27 cellular contexts compared by ENCODE assay signal in the genomic region with DNA sequence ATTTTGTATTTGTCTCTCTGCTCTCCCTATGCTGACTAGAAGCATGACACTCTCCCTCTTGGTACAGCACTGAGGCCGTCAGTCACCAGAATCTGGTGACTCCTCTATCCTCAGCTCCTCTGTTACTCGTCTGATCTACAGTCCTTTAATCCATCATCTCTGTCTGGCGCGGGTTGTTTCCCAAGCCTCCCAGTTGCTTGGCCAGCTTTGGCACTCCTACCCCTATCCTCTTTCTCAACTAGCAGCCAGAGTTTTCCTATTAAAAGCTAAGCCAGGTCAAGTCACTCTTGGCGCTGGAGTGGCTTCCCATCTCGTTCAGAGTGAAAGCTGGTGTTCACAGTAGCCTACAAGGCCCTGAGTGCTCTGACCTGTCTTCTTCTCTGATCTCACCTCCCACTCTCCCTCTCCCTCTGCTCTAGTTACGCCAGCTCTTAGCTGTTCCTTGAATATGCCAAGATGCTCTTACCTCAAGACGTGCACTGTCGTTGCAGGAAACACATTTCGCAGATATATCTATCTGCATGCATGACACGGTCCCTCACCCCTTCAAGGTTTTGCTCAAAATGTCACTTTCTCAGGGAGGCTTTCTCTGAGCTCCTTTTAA. TPM values are rescaled to one million over a fixed set of nuclear protein-coding genes. Genes with fewer than 3 reads are reported as not detected.
A peak's percentile ranks its signal among the peaks of the same experiment; 100 is the strongest.
DNase-seq lines count a peak whose midpoint lies in the region; ATAC-seq and TF ChIP-seq lines count a peak whose summit lies in the region.
"Had no signal": no experiment of that assay in that cellular context is flagged by ENCODE, and none has a peak within 500 bp of the region (broad histone marks: within the 10 kb centered on the region; RNA-seq: fewer than 3 reads in every experiment).

No MANE protein-coding gene starts in this region.

- H3K4me3 Mint-ChIP-seq in activated T-cell treated with anti-CD3 and anti-CD28 coated beads, Interleukin-2, amount 50 U/mL, for 24 hours = no peak overlapping the region
- H3K4me3 Mint-ChIP-seq in activated T-cell treated with anti-CD3 and anti-CD28 coated beads, Interleukin-2, amount 50 U/mL, for 4 hours = no peak overlapping the region
- peak overlapping the region in 1 of 3 donors; percentile 62 for H3K4me3 Mint-ChIP-seq in T-cell
- H3K4me3 Mint-ChIP-seq in stimulated activated naive CD8-positive, alpha-beta T cell treated with anti-CD3 and anti-CD28 coated beads, Interleukin-15, amount 100 ng/mL, for 72 hours = peak overlapping the region in 1 of 2 donors; percentile 29
- no peak overlapping the region for H3K4me3 Mint-ChIP-seq in progenitor cell of endocrine pancreas (ENCODE audit: low read depth)
- H3K4me3 Mint-ChIP-seq: H9 had no signal

- H3K9me3 ChIP-seq in gastroesophageal sphincter = no peaks in the 10 kb centered on the region
- H3K9me3 ChIP-seq: left lung, Peyer's patch, right atrium auricular region, tibial nerve had no signal

- H3K4me1 Mint-ChIP-seq in activated T-cell treated with anti-CD3 and anti-CD28 coated beads, Interleukin-2, amount 50 U/mL, for 24 hours (ENCODE audit: low read depth) = peaks cover 28% of the 10 kb centered on the region
- H3K4me1 Mint-ChIP-seq in activated T-cell treated with anti-CD3 and anti-CD28 coated beads, Interleukin-2, amount 50 U/mL, for 4 hours (ENCODE audit: low read depth) = peaks cover 32% of the 10 kb centered on the region
- H3K4me1 Mint-ChIP-seq in T-cell (peaks cover 43 to 61% (median 46%) of the 10 kb centered on the region in 3 donors), progenitor cell of endocrine pancreas (ENCODE audit: low read depth) (no peaks in the 10 kb centered on the region)
- peaks cover 28% of the 10 kb centered on the region for H3K4me1 Mint-ChIP-seq in stimulated activated naive CD8-positive, alpha-beta T cell treated with anti-CD3 and anti-CD28 coated beads, Interleukin-15, amount 100 ng/mL, for 72 hours
- H3K4me1 Mint-ChIP-seq: H9 had no signal

- TF ChIP-seq EP300 in gastroesophageal sphincter (IDR thresholded peaks at IDR 0.05) = no peak

- POLR2A ChIA-PET in T-cell (lab: Charles Lee) = interaction anchor here (0.6 to 1.0 kb wide), 3 partner anchors 40 to 93 kb away, joined by 3 to 9 read pairs (median 3); no protein-coding TSS in a partner anchor
- POLR2A ChIA-PET in GM10248 (lab: Yijun Ruan, JAX) = no interaction called here

- no peaks in the 10 kb centered on the region for H3K36me3 Mint-ChIP-seq in activated T-cell treated with anti-CD3 and anti-CD28 coated beads, Interleukin-2, amount 50 U/mL, for 24 hours (ENCODE audit: low read depth)
- peaks cover 4% of the 10 kb centered on the region for H3K36me3 Mint-ChIP-seq in activated T-cell treated with anti-CD3 and anti-CD28 coated beads, Interleukin-2, amount 50 U/mL, for 4 hours (ENCODE audit: insufficient read depth)
- H3K36me3 Mint-ChIP-seq in T-cell (peaks cover 2% of the 10 kb centered on the region), progenitor cell of endocrine pancreas (ENCODE audit: insufficient read depth) (no peaks in the 10 kb centered on the region)
- H3K36me3 Mint-ChIP-seq: natural killer cell had no signal

- ATAC-seq in activated T-cell treated with anti-CD3 and anti-CD28 coated beads, Interleukin-2, amount 50 U/mL, for 4 hours = no peak
- ATAC-seq in T-cell (replicated peaks in 1 of 4) = peak in 2 of 4 experiments; percentile 29 to 47
- ATAC-seq in gastroesophageal sphincter = peak; percentile 45
- ATAC-seq in stimulated activated naive CD8-positive, alpha-beta T cell treated with anti-CD3 and anti-CD28 coated beads, Interleukin-15, amount 100 ng/mL, for 72 hours = peak; percentile 31
- ATAC-seq in HG03520 (IDR thresholded peaks at IDR 0.05; ENCODE audit: unreplicated experiment) = no peak
- ATAC-seq: activated T-cell treated with anti-CD3 and anti-CD28 coated beads, Interleukin-2, amount 50 U/mL, for 72 hours; foreskin keratinocyte; GM12878; left lung; natural killer cell had no signal

- no peak for DNase-seq in activated T-cell treated with anti-CD3 and anti-CD28 coated beads, Interleukin-2, amount 50 U/mL, for 24 hours
- DNase-seq in activated T-cell treated with anti-CD3 and anti-CD28 coated beads, Interleukin-2, amount 50 U/mL, for 4 hours = no peak
- DNase-seq in T-cell = peak in 1 of 34 experiments; percentile 13
- no peak for DNase-seq in stimulated activated naive CD8-positive, alpha-beta T cell treated with anti-CD3 and anti-CD28 coated beads, Interleukin-15, amount 100 ng/mL, for 72 hours
- DNase-seq in progenitor cell of endocrine pancreas (ENCODE audit: low spot score, unreplicated experiment) = no peak
- no peak for DNase-seq in GM10248 (ENCODE audit: extremely low spot score)
- DNase-seq: activated CD4-positive, CD25-positive, alpha-beta regulatory T cell treated with anti-CD3 and anti-CD28 coated beads, Interleukin-2, amount 50 U/mL, for 72 hours; activated T-cell treated with anti-CD3 and anti-CD28 coated beads, Interleukin-2, amount 50 U/mL, for 72 hours; effector CD4-positive, alpha-beta T cell; foreskin keratinocyte; H9; hypothalamus; Karpas-422; left lung; natural killer cell; NCI-H510A treated with DMSO at 0.1 percent for 48 hours; NK-92 treated with Interleukin-12 subunit alpha and Interleukin-12 subunit beta, amount 100 ng/mL, for 24 hours; Peyer's patch; SIG-M5; stimulated activated CD4-positive, alpha-beta T cell treated with anti-CD3 and anti-CD28 coated beads, Interleukin-12 subunit alpha, Interleukin-12 subunit beta, amount 100 ng/mL, for 4 hours; stimulated activated naive CD4-positive, alpha-beta T cell treated with Interleukin-2 at 50 U/mL for 16 hours; SW 1271 had no signal

- peak overlapping the region in 1 of 4 donors; percentile 18 for H3K27ac ChIP-seq in gastroesophageal sphincter
- H3K27ac ChIP-seq: foreskin keratinocyte, left lung, Peyer's patch, right atrium auricular region, tibial nerve had no signal

- H3K27me3 Mint-ChIP-seq in activated T-cell treated with anti-CD3 and anti-CD28 coated beads, Interleukin-2, amount 50 U/mL, for 24 hours = no peaks in the 10 kb centered on the region
- H3K27me3 Mint-ChIP-seq in activated T-cell treated with anti-CD3 and anti-CD28 coated beads, Interleukin-2, amount 50 U/mL, for 4 hours (ENCODE audit: low read depth) = no peaks in the 10 kb centered on the region
- H3K27me3 Mint-ChIP-seq in T-cell (no peaks in the 10 kb centered on the region), progenitor cell of endocrine pancreas (no peaks in the 10 kb centered on the region)
- no peaks in the 10 kb centered on the region for H3K27me3 Mint-ChIP-seq in stimulated activated naive CD8-positive, alpha-beta T cell treated with anti-CD3 and anti-CD28 coated beads, Interleukin-15, amount 100 ng/mL, for 72 hours

- TF ChIP-seq CTCF in gastroesophageal sphincter (IDR thresholded peaks at IDR 0.05) = no peak
- TF ChIP-seq CTCF in progenitor cell of endocrine pancreas (IDR thresholded peaks at IDR 0.05; ENCODE audit: unreplicated experiment) = no peak
- TF ChIP-seq CTCF in GM10248 (IDR thresholded peaks at IDR 0.05; ENCODE audit: control extremely low read depth, extremely low read depth, low read depth, missing control alignments) = no peak

- H3K27ac Mint-ChIP-seq in activated T-cell treated with anti-CD3 and anti-CD28 coated beads, Interleukin-2, amount 50 U/mL, for 24 hours = peak overlapping the region; percentile 22
- peak overlapping the region; percentile 85 to 90 for H3K27ac Mint-ChIP-seq in T-cell
- H3K27ac Mint-ChIP-seq in stimulated activated naive CD8-positive, alpha-beta T cell treated with anti-CD3 and anti-CD28 coated beads, Interleukin-15, amount 100 ng/mL, for 72 hours = peak overlapping the region in 1 of 2 donors; percentile 0
- no peak overlapping the region for H3K27ac Mint-ChIP-seq in progenitor cell of endocrine pancreas
- H3K27ac Mint-ChIP-seq: activated T-cell treated with anti-CD3 and anti-CD28 coated beads, Interleukin-2, amount 50 U/mL, for 72 hours; H9 had no signal

- H3K36me3 ChIP-seq in gastroesophageal sphincter = no peaks in the 10 kb centered on the region
- H3K36me3 ChIP-seq: left lung, Peyer's patch, right atrium auricular region, tibial nerve had no signal

- H3K27me3 ChIP-seq in gastroesophageal sphincter = no peaks in the 10 kb centered on the region
- H3K27me3 ChIP-seq: foreskin keratinocyte, left lung, Peyer's patch, right atrium auricular region, tibial nerve had no signal

- peaks cover 0 to 29% (median 0%) of the 10 kb centered on the region in 3 donors for H3K4me1 ChIP-seq in gastroesophageal sphincter
- H3K4me1 ChIP-seq: foreskin keratinocyte, left lung, Peyer's patch had no signal

- WGBS in gastroesophageal sphincter (ENCODE audit: low coverage in 1 of 2), 2 donors = 55 to 83% methylated on average over 10 to 11 of the region's 11 CpGs

- CTCF ChIA-PET in T-cell (lab: Charles Lee) = interaction anchor here in 1 of 2 donors (0.6 to 0.7 kb wide), 3 partner anchors 36 to 144 kb away, joined by 3 to 6 read pairs (median 5); no protein-coding TSS in a partner anchor
- CTCF ChIA-PET in GM10248 (lab: Yijun Ruan, JAX) = interaction anchor here (0.8 to 2.9 kb wide), 4 partner anchors 9 to 21 kb away, joined by 3 to 11 read pairs (median 4); no protein-coding TSS in a partner anchor

- TF ChIP-seq POLR2A in gastroesophageal sphincter (IDR thresholded peaks at IDR 0.05) = no peak

- H3K9me3 Mint-ChIP-seq in activated T-cell treated with anti-CD3 and anti-CD28 coated beads, Interleukin-2, amount 50 U/mL, for 24 hours = no peaks in the 10 kb centered on the region
- no peaks in the 10 kb centered on the region for H3K9me3 Mint-ChIP-seq in activated T-cell treated with anti-CD3 and anti-CD28 coated beads, Interleukin-2, amount 50 U/mL, for 4 hours
- H3K9me3 Mint-ChIP-seq in T-cell (no peaks in the 10 kb centered on the region), progenitor cell of endocrine pancreas (ENCODE audit: low read depth) (no peaks in the 10 kb centered on the region)
- no peaks in the 10 kb centered on the region for H3K9me3 Mint-ChIP-seq in stimulated activated naive CD8-positive, alpha-beta T cell treated with anti-CD3 and anti-CD28 coated beads, Interleukin-15, amount 100 ng/mL, for 72 hours
- H3K9me3 Mint-ChIP-seq: activated T-cell treated with anti-CD3 and anti-CD28 coated beads, Interleukin-2, amount 50 U/mL, for 72 hours; H9; natural killer cell had no signal

- no peak overlapping the region for H3K4me3 ChIP-seq in gastroesophageal sphincter
- H3K4me3 ChIP-seq: GM12878, left lung, Peyer's patch, right atrium auricular region, tibial nerve had no signal

RNA-seq across cellular contexts. Expression of a gene that starts 41.8 kb away (rescaled TPM):
- 10 to 100 TPM; 42.6 to 45.0 (median 43.7) TPM for total RNA-seq in activated T-cell treated with anti-CD3 and anti-CD28 coated beads, Interleukin-2, amount 50 U/mL, for 4 hours
- total RNA-seq in T-cell (10 to 100 TPM; 39.8 to 87.4 (median 44.6) TPM), gastroesophageal sphincter (10 to 100 TPM; 44.8 to 58.2 (median 49.4) TPM), progenitor cell of endocrine pancreas (63.9 and 69.9 TPM in 2 replicates)

Comparison
In these comparisons a context has a peak if more than half of its experiments do, and no peak if none do; other contexts are left out.
1. ATAC-seq: peak in gastroesophageal sphincter (single experiment) and stimulated activated naive CD8-positive, alpha-beta T cell treated with anti-CD3 and anti-CD28 coated beads, Interleukin-15, amount 100 ng/mL, for 72 hours (single experiment); none in activated T-cell treated with anti-CD3 and anti-CD28 coated beads, Interleukin-2, amount 50 U/mL, for 4 hours (0 of 2) and HG03520 (single experiment).